ENCODE assay signal across 1 cellular context in the genomic region with DNA sequence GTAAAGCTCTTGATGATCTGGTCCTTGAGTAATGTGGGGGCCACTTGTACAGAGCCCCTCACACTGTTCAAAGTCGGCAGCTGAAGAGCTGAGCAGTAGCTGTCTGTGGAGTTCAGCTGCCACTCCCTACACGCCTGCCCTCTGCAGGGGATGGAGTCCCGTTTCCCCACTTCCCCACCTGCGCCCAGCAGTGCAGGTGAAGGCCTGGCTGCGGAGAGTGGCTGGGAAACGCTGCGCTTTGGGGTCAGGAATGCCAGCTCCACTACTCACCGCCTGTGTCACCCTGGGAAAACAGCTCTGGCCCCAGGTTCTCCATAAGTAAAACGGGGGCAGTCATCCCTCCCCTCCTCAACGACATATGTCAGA.
TF ChIP-seq lines count a peak whose summit lies in the region.

No MANE protein-coding gene starts in this region.

TF ChIP-seq in HepG2, 621 proteins besides CTCF, POLR2A, EP300 and RAD21 (continued from another document):
- TF ChIP-seq HNRNPL (IDR thresholded peaks at IDR 0.05; ENCODE audit: low read depth, low read length), result 0 out of 2 replicates have a peak, but pooled peaks have one; percentile 3
- TF ChIP-seq, protein P1, sequence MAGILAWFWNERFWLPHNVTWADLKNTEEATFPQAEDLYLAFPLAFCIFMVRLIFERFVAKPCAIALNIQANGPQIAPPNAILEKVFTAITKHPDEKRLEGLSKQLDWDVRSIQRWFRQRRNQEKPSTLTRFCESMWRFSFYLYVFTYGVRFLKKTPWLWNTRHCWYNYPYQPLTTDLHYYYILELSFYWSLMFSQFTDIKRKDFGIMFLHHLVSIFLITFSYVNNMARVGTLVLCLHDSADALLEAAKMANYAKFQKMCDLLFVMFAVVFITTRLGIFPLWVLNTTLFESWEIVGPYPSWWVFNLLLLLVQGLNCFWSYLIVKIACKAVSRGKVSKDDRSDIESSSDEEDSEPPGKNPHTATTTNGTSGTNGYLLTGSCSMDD (CRISPR knock-in tag; IDR thresholded peaks at IDR 0.05), result 0 out of 2 replicates have a peak, but pooled peaks have one; percentile 65
